ENCODE assay signal across 15 cellular contexts in genomic region chr12:68800294-68800693, GRCh38.
"Had no signal": no experiment of that assay in that cellular context is flagged by ENCODE, and none has a peak within 500 bp of the region (broad histone marks: within the 10 kb centered on the region; RNA-seq: fewer than 3 reads in every experiment).

No MANE protein-coding gene starts in this region.

- H3K27ac ChIP-seq: gastrocnemius medialis, heart right ventricle, tibial artery had no signal

- H3K4me1 ChIP-seq: breast epithelium, gastrocnemius medialis, heart right ventricle, tibial artery had no signal

- H3K4me3 ChIP-seq: breast epithelium, gastrocnemius medialis, heart right ventricle, tibial artery had no signal

- ATAC-seq: activated CD4-positive, CD25-positive, alpha-beta regulatory T cell treated with anti-CD3 and anti-CD28 coated beads, Interleukin-2, amount 50 U/mL, for 24 hours; activated CD8-positive, alpha-beta memory T cell treated with anti-CD3 and anti-CD28 coated beads, Interleukin-2, amount 10 ng/mL, durations not matched to agents 7 days and 5 days; gastrocnemius medialis; heart right ventricle; left lobe of liver had no signal

- DNase-seq: activated CD4-positive, alpha-beta T cell treated with anti-CD3 and anti-CD28 coated beads, Interleukin-2, amount 50 U/mL, for 4 hours; activated CD8-positive, alpha-beta memory T cell treated with anti-CD3 and anti-CD28 coated beads, Interleukin-2, amount 10 ng/mL, durations not matched to agents 7 days and 5 days; activated effector memory CD4-positive, alpha-beta T cell treated with anti-CD3 and anti-CD28 coated beads, Interleukin-2, amount 50 U/mL, for 16 hours; activated naive CD8-positive, alpha-beta T cell treated with anti-CD3 and anti-CD28 coated beads for 36 hours; activated T-cell treated with anti-CD3 and anti-CD28 coated beads, Interleukin-2, amount 50 U/mL, for 24 hours; anterior cingulate cortex; gastrocnemius medialis; heart right ventricle; stimulated activated CD4-positive, alpha-beta T cell treated with anti-CD3 and anti-CD28 coated beads, Interleukin-15, amount 100 ng/mL, for 24 hours; stimulated activated CD4-positive, alpha-beta T cell treated with anti-CD3 and anti-CD28 coated beads, Interleukin-4, amount 100 ng/mL, for 24 hours; tibial artery had no signal

- FAIRE-seq: islet of Langerhans had no signal

- H3K36me3 ChIP-seq: breast epithelium, gastrocnemius medialis, heart right ventricle, tibial artery had no signal

- H3K9me3 ChIP-seq: breast epithelium, gastrocnemius medialis, heart right ventricle, tibial artery had no signal

- H3K27me3 ChIP-seq: breast epithelium, gastrocnemius medialis, heart right ventricle, tibial artery had no signal
